ENCODE assay signal across 8 cellular contexts in genomic region chr6:30740993-30741784, GRCh38. TPM values are rescaled to one million over a fixed set of nuclear protein-coding genes. Genes with fewer than 3 reads are reported as not detected.
A peak's percentile ranks its signal among the peaks of the same experiment; 100 is the strongest.
DNase-seq lines count a peak whose midpoint lies in the region; ATAC-seq and TF ChIP-seq lines count a peak whose summit lies in the region.

No MANE protein-coding gene starts in this region.

- peaks cover 4% of the 10 kb centered on the region for H3K9me3 Mint-ChIP-seq in activated CD4-positive, alpha-beta T cell treated with anti-CD3 and anti-CD28 coated beads, Interleukin-2, amount 10 ng/mL, durations not matched to agents 7 days and 5 days

- intact Hi-C loops in HCT116 (cut with micrococcal nuclease), result loop anchor here (10.0 kb wide), 1 partner anchor 344 kb away; no protein-coding TSS in a partner anchor
- intact Hi-C loops in spleen (cut with DNase I; ENCODE audit: low total_unique reads), result loop anchor here (5.0 to 10.0 kb wide), 2 partner anchors 81 to 344 kb away; no protein-coding TSS in a partner anchor

- no peaks in the 10 kb centered on the region for H3K9me2 ChIP-seq in HCT116 (ENCODE audit: insufficient read depth)

- no TSS peak for BruUV-seq in HCT116 (replicated peaks; lab: Mats Ljungman, UMichigan)

- RAD21 ChIA-PET in HCT116 (lab: Charles Lee; ENCODE audit: low non-redundant PET in 1 of 2, low total read pairs in 2 of 2, uncharacterized antibody in 2 of 2, unreplicated experiment in 2 of 2), result no interaction called here

- peak overlapping the region; percentile 97 for H3K9ac ChIP-seq in HCT116 (ENCODE audit: low read length)

- CTCF ChIA-PET in HCT116 (lab: Charles Lee), result interaction anchor here (1.7 kb wide), 1 partner anchor 10 kb away, joined by 6 read pairs; no protein-coding TSS in a partner anchor
- CTCF ChIA-PET in activated CD4-positive, alpha-beta T cell treated with anti-CD3 and anti-CD28 coated beads, Interleukin-2, amount 10 ng/mL, durations not matched to agents 7 days and 5 days (lab: Charles Lee), result interaction anchor here (0.5 to 2.1 kb wide), 5 partner anchors 10 to 342 kb away, joined by 3 to 7 read pairs (median 5); no protein-coding TSS in a partner anchor

- TF ChIP-seq POLR2A in HCT116 (IDR thresholded peaks at IDR 0.05; ENCODE audit: borderline replicate concordance, extremely low read depth, insufficient read depth, insufficient read length) (no peak), spleen (IDR thresholded peaks at IDR 0.05) (no peak)

- H3K27ac ChIP-seq in HCT116 (ENCODE audit: low read depth, low read length) (peak overlapping the region; percentile 93), spleen (peak overlapping the region; percentile 89 to 98 (median 94))

- H3K4me3 ChIP-seq in HCT116 (replicated peaks in 1 of 2; ENCODE audit: low read depth in 1 of 2, low read length in 2 of 2), result peak overlapping the region; percentile 79 to 85
- H3K4me3 ChIP-seq in spleen, result peak overlapping the region; percentile 74 to 94 (median 87)

- no peak overlapping the region for H2AFZ ChIP-seq in HCT116 (ENCODE audit: low read depth, low read length, poor library complexity, severe bottlenecking)

- H3K9me3 ChIP-seq in HCT116 (ENCODE audit: control insufficient read depth in 1 of 2, insufficient read depth in 1 of 2, low read depth in 1 of 2, low read length in 2 of 2) (no peaks in the 10 kb centered on the region), spleen (no peaks in the 10 kb centered on the region)

- no peak for TF ChIP-seq RAD21 in HCT116 (IDR thresholded peaks at IDR 0.05; ENCODE audit: low read depth)

- no peak for DNase-seq in HCT116 (ENCODE audit: low read depth, low spot score)
- no peak for DNase-seq in activated CD4-positive, alpha-beta T cell treated with anti-CD3 and anti-CD28 coated beads, Interleukin-2, amount 10 ng/mL, durations not matched to agents 7 days and 5 days
- DNase-seq in glomerular visceral epithelial cell (ENCODE audit: extremely low spot score), result peak; percentile 41
- no peak for DNase-seq in spleen
- DNase-seq in NCI-H748 treated with DMSO at 0.1 percent for 48 hours (lab: John Stamatoyannopoulos, UW), result no peak
- no peak for DNase-seq in NCI-H82 (lab: John Stamatoyannopoulos, UW)
- no peak for DNase-seq in G401 (ENCODE audit: low spot score)

- H3K27ac Mint-ChIP-seq in activated CD4-positive, alpha-beta T cell treated with anti-CD3 and anti-CD28 coated beads, Interleukin-2, amount 10 ng/mL, durations not matched to agents 7 days and 5 days, result peak overlapping the region; percentile 85

- TF ChIP-seq CTCF in HCT116 (IDR thresholded peaks at IDR 0.05 in 2 of 3, conservative IDR thresholded peaks at IDR 0.05 in 1 of 3; ENCODE audit: borderline replicate concordance in 1 of 3, insufficient read depth in 1 of 3, low read depth in 2 of 3, low read length in 2 of 3) (no peak; a peak in 1 of 6 replicates), spleen (IDR thresholded peaks at IDR 0.05 in 8 of 11, conservative IDR thresholded peaks at IDR 0.05 in 3 of 11) (no peak)

- H3K4me2 ChIP-seq in HCT116 (ENCODE audit: low read length), result peak overlapping the region; percentile 91

- peaks cover 86% of the 10 kb centered on the region for H3K4me1 Mint-ChIP-seq in activated CD4-positive, alpha-beta T cell treated with anti-CD3 and anti-CD28 coated beads, Interleukin-2, amount 10 ng/mL, durations not matched to agents 7 days and 5 days

- H3K4me3 Mint-ChIP-seq in activated CD4-positive, alpha-beta T cell treated with anti-CD3 and anti-CD28 coated beads, Interleukin-2, amount 10 ng/mL, durations not matched to agents 7 days and 5 days, result peak overlapping the region; percentile 87

- peaks cover 15% of the 10 kb centered on the region for H3K79me2 ChIP-seq in HCT116 (ENCODE audit: insufficient read depth, low read length)

- H3K36me3 ChIP-seq in HCT116 (ENCODE audit: control insufficient read depth in 1 of 2, insufficient read depth in 2 of 2, low read length in 2 of 2) (peaks cover 4 to 11% of the 10 kb centered on the region in 2 experiments; a peak in 1 of 4 replicates), spleen (peaks cover 5 to 55% (median 33%) of the 10 kb centered on the region in 6 donors)

- POLR2A ChIA-PET in HCT116 (lab: Charles Lee), result interaction anchor here (1.0 to 16.4 kb wide), 11 partner anchors 10 to 142 kb away, joined by 3 to 680 read pairs (median 10); no protein-coding TSS in a partner anchor
- POLR2A ChIA-PET in activated CD4-positive, alpha-beta T cell treated with anti-CD3 and anti-CD28 coated beads, Interleukin-2, amount 10 ng/mL, durations not matched to agents 7 days and 5 days (lab: Charles Lee), result no interaction called here

- WGBS in spleen, 5 donors, result 71 to 81% (median 78%) methylated on average over 9 of the region's 9 CpGs

- in situ Hi-C loops in G401 (cut with HindIII; ENCODE audit: low sequenced_read_pairs), result no loop called here

- H3K36me3 Mint-ChIP-seq in activated CD4-positive, alpha-beta T cell treated with anti-CD3 and anti-CD28 coated beads, Interleukin-2, amount 10 ng/mL, durations not matched to agents 7 days and 5 days (ENCODE audit: low read depth), result peaks cover 70% of the 10 kb centered on the region

- ATAC-seq in HCT116 (peak; percentile 0; the same call in 1 of the 2 replicates), GM19397 (IDR thresholded peaks at IDR 0.05; ENCODE audit: unreplicated experiment) (no peak)

- H3K27me3 Mint-ChIP-seq in activated CD4-positive, alpha-beta T cell treated with anti-CD3 and anti-CD28 coated beads, Interleukin-2, amount 10 ng/mL, durations not matched to agents 7 days and 5 days, result no peaks in the 10 kb centered on the region

- no peaks in the 10 kb centered on the region for H3K27me3 ChIP-seq in HCT116 (ENCODE audit: insufficient read depth, low read length)
- no peaks in the 10 kb centered on the region for H3K27me3 ChIP-seq in spleen (replicated peaks in 1 of 7)

- H3K4me1 ChIP-seq in HCT116 (ENCODE audit: control insufficient read depth in 1 of 2, insufficient read depth in 2 of 2, low read length in 2 of 2), result peaks cover 36 to 70% of the 10 kb centered on the region in 2 experiments
- H3K4me1 ChIP-seq in spleen, result peaks cover 37 to 94% (median 81%) of the 10 kb centered on the region in 6 donors

- H4K20me1 ChIP-seq in HCT116 (ENCODE audit: insufficient read depth), result no peaks in the 10 kb centered on the region

TF ChIP-seq in HCT116, 20 proteins besides CTCF, POLR2A, EP300 and RAD21 (continues in another document):
- no peak for TF ChIP-seq EGR1 (IDR thresholded peaks at IDR 0.05; ENCODE audit: low read depth)

RNA-seq across cellular contexts. Expression of gene FLOT1, which starts 1.3 kb away (rescaled TPM):
- total RNA-seq in HCT116 (2021; ENCODE audit: unreplicated experiment) (117 TPM), spleen (100 to 1,000 TPM; 125 to 205 (median 170) TPM)
- polyA plus RNA-seq in HCT116 (2012), result 124 and 132 TPM in 2 replicates
- 100 to 1,000 TPM; 199 to 213 TPM for total RNA-seq in activated CD4-positive, alpha-beta T cell treated with anti-CD3 and anti-CD28 coated beads, Interleukin-2, amount 10 ng/mL, durations not matched to agents 7 days and 5 days
- polyA plus RNA-seq in spleen, result 100 to 1,000 TPM; 116 to 178 (median 116) TPM
- 170 and 172 TPM in 2 replicates for total RNA-seq in G401 (2014; rRNA removed; shearing (Covaris generic))

RNA-seq across cellular contexts. Expression of gene IER3, which starts 3.2 kb away (rescaled TPM):
- total RNA-seq in HCT116 (2021; ENCODE audit: unreplicated experiment), result 952 TPM
- 1,025 and 1,062 TPM in 2 replicates for polyA plus RNA-seq in HCT116 (2012)
- 10 to 100 TPM; 30.5 to 34.9 TPM for total RNA-seq in activated CD4-positive, alpha-beta T cell treated with anti-CD3 and anti-CD28 coated beads, Interleukin-2, amount 10 ng/mL, durations not matched to agents 7 days and 5 days
- total RNA-seq in spleen, result 10 to 100 TPM; 29.8 to 62.2 (median 41.7) TPM
- 10 to 100 TPM; 19.8 to 29.4 (median 25.7) TPM for polyA plus RNA-seq in spleen
- 257 and 297 TPM in 2 replicates for total RNA-seq in G401 (2014; rRNA removed; shearing (Covaris generic))

RNA-seq across cellular contexts. Expression of gene TUBB, which starts 21.0 kb away (rescaled TPM):
- total RNA-seq in HCT116 (2021; ENCODE audit: unreplicated experiment) (886 TPM), spleen (100 to 1,000 TPM; 189 to 344 (median 272) TPM)
- 716 and 796 TPM in 2 replicates for polyA plus RNA-seq in HCT116 (2012)
- 1,000 to 10,000 TPM; 1,494 to 1,661 TPM for total RNA-seq in activated CD4-positive, alpha-beta T cell treated with anti-CD3 and anti-CD28 coated beads, Interleukin-2, amount 10 ng/mL, durations not matched to agents 7 days and 5 days
- 100 to 1,000 TPM; 109 to 203 (median 182) TPM for polyA plus RNA-seq in spleen
- total RNA-seq in G401 (2014; rRNA removed; shearing (Covaris generic)), result 456 and 575 TPM in 2 replicates

RNA-seq across cellular contexts. Expression of gene MDC1, which starts 24.1 kb away (rescaled TPM):
- total RNA-seq in HCT116 (2021; ENCODE audit: unreplicated experiment) (75.8 TPM), spleen (10 to 100 TPM; 20.8 to 47.7 (median 39.0) TPM)
- polyA plus RNA-seq in HCT116 (2012), result 55.7 and 59.3 TPM in 2 replicates
- 10 to 100 TPM; 46.8 to 53.2 TPM for total RNA-seq in activated CD4-positive, alpha-beta T cell treated with anti-CD3 and anti-CD28 coated beads, Interleukin-2, amount 10 ng/mL, durations not matched to agents 7 days and 5 days
- polyA plus RNA-seq in spleen, result 10 to 100 TPM in 2 of 3 donors, 1 to 10 TPM in 1; 7.8 to 18.2 (median 16.5) TPM
- total RNA-seq in G401 (2014; rRNA removed; shearing (Covaris generic)), result 2.5 and 14.3 TPM in 2 replicates

RNA-seq across cellular contexts. Expression of gene NRM, which starts 50.4 kb away (rescaled TPM):
- 13.6 TPM for total RNA-seq in HCT116 (2021; ENCODE audit: unreplicated experiment)
- polyA plus RNA-seq in HCT116 (2012), result 13.3 and 18.6 TPM in 2 replicates
- 10 to 100 TPM; 43.1 to 58.8 TPM for total RNA-seq in activated CD4-positive, alpha-beta T cell treated with anti-CD3 and anti-CD28 coated beads, Interleukin-2, amount 10 ng/mL, durations not matched to agents 7 days and 5 days
- total RNA-seq in spleen, result 10 to 100 TPM in 6 of 7 donors, 1 to 10 TPM in 1; 9.8 to 13.8 (median 11.0) TPM
- 10 to 100 TPM; 14.1 to 19.6 (median 17.7) TPM for polyA plus RNA-seq in spleen
- total RNA-seq in G401 (2014; rRNA removed; shearing (Covaris generic)), result 2.6 and 8.8 TPM in 2 replicates
